8 cellular contexts compared by ENCODE assay signal in genomic region chr1:160768295-160768657, GRCh38.
A peak's percentile ranks its signal among the peaks of the same experiment; 100 is the strongest.
DNase-seq lines count a peak whose midpoint lies in the region; ATAC-seq lines count a peak whose summit lies in the region.

No MANE protein-coding gene starts in this region.

- in situ Hi-C loops in KBM-7 (cut with MboI; ENCODE audit: low pct_unique_long_range_greater_than_20kb, low sequenced_read_pairs), result no loop called here

- peak; percentile 81 for ATAC-seq in GM21515 (IDR thresholded peaks at IDR 0.05; ENCODE audit: unreplicated experiment)

- peak; percentile 48 for DNase-seq in EH (ENCODE audit: low read depth)
- DNase-seq in KBM-7, result peak; percentile 60
- peak; percentile 77 to 81 for DNase-seq in activated CD4-positive, alpha-beta T cell treated with anti-CD3 and anti-CD28 coated beads for 24 hours (ENCODE audit: low read depth in 2 of 2)
- DNase-seq in effector CD8-positive, alpha-beta T cell (lab: John Stamatoyannopoulos, UW), result peak; percentile 57
- peak; percentile 49 for DNase-seq in pons (ENCODE audit: low spot score)
- DNase-seq in NCI-H510A (lab: John Stamatoyannopoulos, UW), result no peak
- DNase-seq in NCI-H226, result no peak

Comparison
In these comparisons a context has a peak if more than half of its experiments do, and no peak if none do; other contexts are left out.
1. DNase-seq: peak in EH (single experiment), KBM-7 (single experiment), activated CD4-positive, alpha-beta T cell treated with anti-CD3 and anti-CD28 coated beads for 24 hours (2 of 2), effector CD8-positive, alpha-beta T cell (single experiment) and pons (single experiment); none in NCI-H510A (single experiment) and NCI-H226 (single experiment).